ENCODE assay signal across 16 cellular contexts in the genomic region with DNA sequence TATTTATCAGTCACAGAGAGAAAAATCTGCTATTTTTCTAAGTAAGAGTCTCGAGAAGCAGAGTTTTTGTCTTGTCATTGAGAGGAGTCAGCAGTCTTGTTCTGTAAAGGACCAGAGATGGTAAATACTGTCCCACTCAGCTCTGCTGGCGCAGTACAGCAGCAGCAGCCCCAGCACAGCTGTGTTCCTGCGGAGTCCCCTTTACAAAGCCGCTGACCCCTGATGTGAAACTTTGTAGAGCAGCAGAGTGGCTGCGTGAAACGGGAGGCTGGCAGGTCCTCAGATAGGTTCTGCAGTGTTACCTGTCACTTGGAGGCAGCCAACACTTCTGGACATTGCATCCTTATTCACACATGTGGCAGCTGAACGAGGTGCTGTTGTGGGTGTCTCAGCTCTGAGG. TPM values are rescaled to one million over a fixed set of nuclear protein-coding genes. Genes with fewer than 3 reads are reported as not detected.
DNase-seq lines count a peak whose midpoint lies in the region; ATAC-seq, FAIRE-seq and TF ChIP-seq lines count a peak whose summit lies in the region.
"Had no signal": no experiment of that assay in that cellular context is flagged by ENCODE, and none has a peak within 500 bp of the region (broad histone marks: within the 10 kb centered on the region; RNA-seq: fewer than 3 reads in every experiment).

No MANE protein-coding gene starts in this region.

- TF ChIP-seq CTCF in endothelial cell (IDR thresholded peaks at IDR 0.05; ENCODE audit: unreplicated experiment), result no peak

- no peaks in the 10 kb centered on the region for H3K36me3 ChIP-seq in CD4-positive, CD25-positive, alpha-beta regulatory T cell (ENCODE audit: control insufficient read depth, insufficient read depth, low read length)
- H3K36me3 ChIP-seq: BE2C, vagina had no signal

- H3K27ac Mint-ChIP-seq in CD4-positive, CD25-positive, alpha-beta regulatory T cell, result peak overlapping the region; percentile 84 to 99 (median 93)
- peak overlapping the region; percentile 98 for H3K27ac Mint-ChIP-seq in activated CD8-positive, alpha-beta T cell treated with anti-CD3 and anti-CD28 coated beads, Interleukin-2, amount 10 ng/mL, durations not matched to agents 7 days and 5 days
- H3K27ac Mint-ChIP-seq in naive B cell (peak overlapping the region; percentile 24 to 99 (median 89)), endothelial cell (ENCODE audit: unreplicated experiment) (no peak overlapping the region)
- H3K27ac Mint-ChIP-seq: brain had no signal

- H3K4me3 ChIP-seq in CD4-positive, CD25-positive, alpha-beta regulatory T cell (ENCODE audit: low read depth, low read length), result peak overlapping the region; percentile 92
- H3K4me3 ChIP-seq: K562 had no signal

- H3K36me3 Mint-ChIP-seq in CD4-positive, CD25-positive, alpha-beta regulatory T cell, result peaks cover 8% of the 10 kb centered on the region
- H3K36me3 Mint-ChIP-seq in activated CD8-positive, alpha-beta T cell treated with anti-CD3 and anti-CD28 coated beads, Interleukin-2, amount 10 ng/mL, durations not matched to agents 7 days and 5 days (ENCODE audit: low read depth), result peaks cover 24% of the 10 kb centered on the region
- H3K36me3 Mint-ChIP-seq in naive B cell (peaks cover 0 to under 1% of the 10 kb centered on the region in 2 donors), endothelial cell (ENCODE audit: low read depth, unreplicated experiment) (peaks cover 16% of the 10 kb centered on the region)

- no peak for TF ChIP-seq POLR2A in GM12891 (IDR thresholded peaks at IDR 0.05; ENCODE audit: low read depth, low read length)

- H3K4me3 Mint-ChIP-seq in CD4-positive, CD25-positive, alpha-beta regulatory T cell, result peak overlapping the region; percentile 93 to 98 (median 97)
- peak overlapping the region; percentile 89 for H3K4me3 Mint-ChIP-seq in activated CD8-positive, alpha-beta T cell treated with anti-CD3 and anti-CD28 coated beads, Interleukin-2, amount 10 ng/mL, durations not matched to agents 7 days and 5 days
- H3K4me3 Mint-ChIP-seq in naive B cell (peak overlapping the region; percentile 64 to 96 (median 94)), endothelial cell (ENCODE audit: unreplicated experiment) (no peak overlapping the region)
- H3K4me3 Mint-ChIP-seq: brain had no signal

- H3K27me3 ChIP-seq in CD4-positive, CD25-positive, alpha-beta regulatory T cell (ENCODE audit: control insufficient read depth, insufficient read depth, low read length), result no peaks in the 10 kb centered on the region
- H3K27me3 ChIP-seq: BE2C, vagina had no signal

- no peak for ATAC-seq in CD4-positive, CD25-positive, alpha-beta regulatory T cell (ENCODE audit: low read depth in 2 of 2)
- ATAC-seq in activated CD8-positive, alpha-beta T cell treated with anti-CD3 and anti-CD28 coated beads, Interleukin-2, amount 10 ng/mL, durations not matched to agents 7 days and 5 days, result no peak
- ATAC-seq in naive B cell (ENCODE audit: low read depth in 2 of 2), result no peak

- H3K9me3 ChIP-seq in CD4-positive, CD25-positive, alpha-beta regulatory T cell (ENCODE audit: control insufficient read depth in 2 of 2, low read length in 2 of 2), result no peaks in the 10 kb centered on the region
- H3K9me3 ChIP-seq: BE2C, vagina had no signal

- H3K27me3 Mint-ChIP-seq in CD4-positive, CD25-positive, alpha-beta regulatory T cell, result peaks cover 7% of the 10 kb centered on the region
- H3K27me3 Mint-ChIP-seq in activated CD8-positive, alpha-beta T cell treated with anti-CD3 and anti-CD28 coated beads, Interleukin-2, amount 10 ng/mL, durations not matched to agents 7 days and 5 days (ENCODE audit: low read depth), result no peaks in the 10 kb centered on the region
- H3K27me3 Mint-ChIP-seq in naive B cell (no peaks in the 10 kb centered on the region), endothelial cell (ENCODE audit: unreplicated experiment) (peaks cover 5% of the 10 kb centered on the region)
- H3K27me3 Mint-ChIP-seq: brain had no signal

- POLR2A ChIA-PET in activated CD8-positive, alpha-beta T cell treated with anti-CD3 and anti-CD28 coated beads, Interleukin-2, amount 10 ng/mL, durations not matched to agents 7 days and 5 days (lab: Charles Lee), result no interaction called here

- FAIRE-seq in GM12891 (lab: Jason Lieb, UNC) (peak; percentile 70), RCC 7860 (lab: Jason Lieb, UNC) (no peak)
- FAIRE-seq: K562 had no signal

- peaks cover 0 to 1% (median 0%) of the 10 kb centered on the region in 7 donors for H3K9me3 Mint-ChIP-seq in CD4-positive, CD25-positive, alpha-beta regulatory T cell
- no peaks in the 10 kb centered on the region for H3K9me3 Mint-ChIP-seq in activated CD8-positive, alpha-beta T cell treated with anti-CD3 and anti-CD28 coated beads, Interleukin-2, amount 10 ng/mL, durations not matched to agents 7 days and 5 days (ENCODE audit: insufficient read depth)
- H3K9me3 Mint-ChIP-seq in naive B cell, result no peaks in the 10 kb centered on the region
- no peaks in the 10 kb centered on the region for H3K9me3 Mint-ChIP-seq in endothelial cell (ENCODE audit: unreplicated experiment)
- H3K9me3 Mint-ChIP-seq: brain had no signal

- CTCF ChIA-PET in activated CD8-positive, alpha-beta T cell treated with anti-CD3 and anti-CD28 coated beads, Interleukin-2, amount 10 ng/mL, durations not matched to agents 7 days and 5 days (lab: Charles Lee), result interaction anchor here (0.7 to 6.7 kb wide), 10 partner anchors 9 to 475 kb away, joined by 3 to 240 read pairs (median 17); no protein-coding TSS in a partner anchor

- peaks cover 64% of the 10 kb centered on the region for H3K4me1 ChIP-seq in CD4-positive, CD25-positive, alpha-beta regulatory T cell (ENCODE audit: control insufficient read depth, insufficient read depth, low read length, poor library complexity, severe bottlenecking)

- H3K4me1 Mint-ChIP-seq in CD4-positive, CD25-positive, alpha-beta regulatory T cell, result peaks cover 6 to 81% (median 48%) of the 10 kb centered on the region in 4 donors
- peaks cover 72% of the 10 kb centered on the region for H3K4me1 Mint-ChIP-seq in activated CD8-positive, alpha-beta T cell treated with anti-CD3 and anti-CD28 coated beads, Interleukin-2, amount 10 ng/mL, durations not matched to agents 7 days and 5 days (ENCODE audit: low read depth)
- H3K4me1 Mint-ChIP-seq in naive B cell, result peaks cover 28 to 73% (median 39%) of the 10 kb centered on the region in 3 donors
- peaks cover 15% of the 10 kb centered on the region for H3K4me1 Mint-ChIP-seq in endothelial cell (ENCODE audit: unreplicated experiment)
- H3K4me1 Mint-ChIP-seq: brain had no signal

- peak overlapping the region; percentile 90 for H3K27ac ChIP-seq in CD4-positive, CD25-positive, alpha-beta regulatory T cell (ENCODE audit: insufficient read depth, low read length, poor library complexity, severe bottlenecking)
- H3K27ac ChIP-seq in caudate nucleus (ENCODE audit: low read depth, low read length), result no peak overlapping the region
- H3K27ac ChIP-seq: vagina had no signal

- peak in 1 of 3 donors; percentile 23 for DNase-seq in CD4-positive, CD25-positive, alpha-beta regulatory T cell
- peak; percentile 12 for DNase-seq in GM12891 (ENCODE audit: insufficient read length, low spot score)
- no peak for DNase-seq in activated CD8-positive, alpha-beta T cell treated with anti-CD3 and anti-CD28 coated beads, Interleukin-2, amount 10 ng/mL, durations not matched to agents 7 days and 5 days
- DNase-seq in naive B cell, result no peak
- DNase-seq in RCC 7860 (ENCODE audit: low spot score), result no peak
- no peak for DNase-seq in endothelial cell (ENCODE audit: low spot score)
- no peak for DNase-seq in midbrain (lab: John Stamatoyannopoulos, UW)
- DNase-seq in caudate nucleus (lab: John Stamatoyannopoulos, UW), result no peak
- DNase-seq: BE2C, EL, NCI-H1694 treated with DMSO at 0.1 percent for 48 hours, NCI-H748 treated with DMSO at 0.1 percent for 48 hours, SHP77 treated with DMSO at 0.1 percent for 48 hours had no signal

TF ChIP-seq in GM12891, 5 proteins besides CTCF, POLR2A, EP300 and RAD21:
- TF ChIP-seq SPI1 (IDR thresholded peaks at IDR 0.05; ENCODE audit: low read depth, low read length) (no peak), POU2F2 (IDR thresholded peaks at IDR 0.05; ENCODE audit: low read depth, low read length) (no peak), POLR2AphosphoS5 (IDR thresholded peaks at IDR 0.05; ENCODE audit: low read depth, low read length) (no peak), PAX5 (IDR thresholded peaks at IDR 0.05; ENCODE audit: insufficient read depth, low read length, severe bottlenecking) (no peak), TAF1 (IDR thresholded peaks at IDR 0.05; ENCODE audit: low read depth, low read length) (no peak)

RNA-seq across cellular contexts. Expression of a gene that starts 45.2 kb away (rescaled TPM):
- total RNA-seq in CD4-positive, CD25-positive, alpha-beta regulatory T cell, result 23.3 TPM
- polyA plus RNA-seq in CD4-positive, CD25-positive, alpha-beta regulatory T cell, result 10 to 100 TPM; 15.6 to 19.4 (median 17.3) TPM
- polyA plus RNA-seq in GM12891 (2012; ENCODE audit: low read depth, missing spikeins), result 6.5 TPM
- 10 to 100 TPM; 25.6 to 25.8 TPM for total RNA-seq in activated CD8-positive, alpha-beta T cell treated with anti-CD3 and anti-CD28 coated beads, Interleukin-2, amount 10 ng/mL, durations not matched to agents 7 days and 5 days
- polyA plus RNA-seq in naive B cell (ENCODE audit: low read depth in 6 of 6), result 10 to 100 TPM; 24.8 to 43.0 (median 34.8) TPM
- total RNA-seq in endothelial cell (ENCODE audit: unreplicated experiment), result 38.4 TPM
